Comparison of ENCODE assay signal across 29 cellular contexts in genomic region chr5:88956416-88956815, GRCh38.
"Had no signal": no experiment of that assay in that cellular context is flagged by ENCODE, and none has a peak within 500 bp of the region (broad histone marks: within the 10 kb centered on the region; RNA-seq: fewer than 3 reads in every experiment).

No MANE protein-coding gene starts in this region.

- H3K27me3 Mint-ChIP-seq: activated CD4-positive, alpha-beta memory T cell treated with anti-CD3 and anti-CD28 coated beads for 36 hours; dendritic cell treated with granulocyte-macrophage colony-stimulating factor and Interleukin-4, amounts not matched to agents 40 ng/mL and 50 ng/mL, for 4 days; T-helper 17 cell had no signal

- H3K4me1 Mint-ChIP-seq: activated naive CD8-positive, alpha-beta T cell treated with anti-CD3 and anti-CD28 coated beads, Interleukin-2, amount 10 ng/mL, durations not matched to agents 7 days and 5 days; immature natural killer cell; stimulated activated effector memory CD8-positive, alpha-beta T cell treated with anti-CD3 and anti-CD28 coated beads, Interleukin-12 subunit alpha, Interleukin-12 subunit beta, amount 100 ng/mL, for 72 hours; T-helper 17 cell had no signal

- H3K4me3 ChIP-seq: body of pancreas, hepatocyte, left lung, ovary, psoas muscle, skin epidermis, transverse colon, uterus had no signal

- H3K4me2 ChIP-seq: hepatocyte had no signal

- H2AFZ ChIP-seq: hepatocyte had no signal

- DNase-seq: activated CD4-positive, alpha-beta memory T cell treated with anti-CD3 and anti-CD28 coated beads for 36 hours; activated CD4-positive, alpha-beta T cell treated with anti-CD3 and anti-CD28 coated beads for 48 hours; activated CD4-positive, CD25-positive, alpha-beta regulatory T cell; activated effector memory CD4-positive, alpha-beta T cell treated with Interleukin-2 at 50 U/mL for 16 hours; activated naive CD4-positive, alpha-beta T cell treated with anti-CD3 and anti-CD28 coated beads for 36 hours; activated naive CD8-positive, alpha-beta T cell treated with anti-CD3 and anti-CD28 coated beads, Interleukin-2, amount 10 ng/mL, durations not matched to agents 7 days and 5 days; activated T-cell treated with anti-CD3 and anti-CD28 coated beads, Interleukin-2, amount 50 U/mL, for 72 hours; amygdala; body of pancreas; effector CD4-positive, alpha-beta T cell; glutamatergic neuron; immature natural killer cell; kidney glomerular epithelial cell; left lung; midbrain; ovary; psoas muscle; right cardiac atrium; stimulated activated CD4-positive, alpha-beta T cell treated with anti-CD3 and anti-CD28 coated beads, Interleukin-1b, Interleukin-23, amount 100 ng/mL, for 48 hours; T-helper 17 cell; transverse colon; uterus had no signal

- H3K36me3 ChIP-seq: left lung, neutrophil, ovary, transverse colon, uterus had no signal

- H3K4me1 ChIP-seq: body of pancreas, left lung, uterus had no signal

- H3K79me2 ChIP-seq: hepatocyte had no signal

- ATAC-seq: activated T-cell treated with anti-CD3 and anti-CD28 coated beads, Interleukin-2, amount 50 U/mL, for 72 hours; body of pancreas; esophagus mucosa; left lung; psoas muscle; right cardiac atrium; stimulated activated effector memory CD8-positive, alpha-beta T cell treated with anti-CD3 and anti-CD28 coated beads, Interleukin-12 subunit alpha, Interleukin-12 subunit beta, amount 100 ng/mL, for 72 hours; T-helper 17 cell had no signal

- H3K9me3 ChIP-seq: body of pancreas, left lung, neutrophil, ovary, psoas muscle, transverse colon, uterus had no signal

- H3K27ac ChIP-seq: body of pancreas, hepatocyte, left lung, neutrophil, ovary, psoas muscle, skin epidermis, transverse colon, uterus had no signal

- H3K27me3 ChIP-seq: body of pancreas, hepatocyte, left lung, neutrophil, ovary, transverse colon, uterus had no signal

- H3K9me3 Mint-ChIP-seq: activated CD4-positive, alpha-beta memory T cell treated with anti-CD3 and anti-CD28 coated beads for 36 hours; activated naive CD4-positive, alpha-beta T cell treated with anti-CD3 and anti-CD28 coated beads for 36 hours; activated naive CD8-positive, alpha-beta T cell treated with anti-CD3 and anti-CD28 coated beads, Interleukin-2, amount 10 ng/mL, durations not matched to agents 7 days and 5 days; dendritic cell treated with granulocyte-macrophage colony-stimulating factor and Interleukin-4, amounts not matched to agents 40 ng/mL and 50 ng/mL, for 4 days; nephron had no signal

- H3K36me3 Mint-ChIP-seq: activated CD4-positive, alpha-beta memory T cell treated with anti-CD3 and anti-CD28 coated beads for 36 hours; activated naive CD8-positive, alpha-beta T cell treated with anti-CD3 and anti-CD28 coated beads, Interleukin-2, amount 10 ng/mL, durations not matched to agents 7 days and 5 days; immature natural killer cell; stimulated activated effector memory CD8-positive, alpha-beta T cell treated with anti-CD3 and anti-CD28 coated beads, Interleukin-12 subunit alpha, Interleukin-12 subunit beta, amount 100 ng/mL, for 72 hours had no signal

- H3K4me3 Mint-ChIP-seq: activated CD4-positive, alpha-beta memory T cell treated with anti-CD3 and anti-CD28 coated beads for 36 hours; activated naive CD4-positive, alpha-beta T cell treated with anti-CD3 and anti-CD28 coated beads for 36 hours; activated naive CD8-positive, alpha-beta T cell treated with anti-CD3 and anti-CD28 coated beads, Interleukin-2, amount 10 ng/mL, durations not matched to agents 7 days and 5 days; activated T-cell treated with anti-CD3 and anti-CD28 coated beads, Interleukin-2, amount 50 U/mL, for 72 hours; dendritic cell treated with granulocyte-macrophage colony-stimulating factor and Interleukin-4, amounts not matched to agents 40 ng/mL and 50 ng/mL, for 4 days; immature natural killer cell; nephron; stimulated activated effector memory CD8-positive, alpha-beta T cell treated with anti-CD3 and anti-CD28 coated beads, Interleukin-12 subunit alpha, Interleukin-12 subunit beta, amount 100 ng/mL, for 72 hours; T-helper 17 cell had no signal
